Comparison of ENCODE assay signal across 17 cellular contexts in genomic region chr1:53334781-53335180, GRCh38. TPM values are rescaled to one million over a fixed set of nuclear protein-coding genes. Genes with fewer than 3 reads are reported as not detected.
A peak's percentile ranks its signal among the peaks of the same experiment; 100 is the strongest.
DNase-seq lines count a peak whose midpoint lies in the region; ATAC-seq and TF ChIP-seq lines count a peak whose summit lies in the region.
"Had no signal": no experiment of that assay in that cellular context is flagged by ENCODE, and none has a peak within 500 bp of the region (broad histone marks: within the 10 kb centered on the region; RNA-seq: fewer than 3 reads in every experiment).

No MANE protein-coding gene starts in this region.

- H3K9me3 Mint-ChIP-seq in dendritic cell treated with granulocyte-macrophage colony-stimulating factor and Interleukin-4, amounts not matched to agents 40 ng/mL and 50 ng/mL, for 4 days, result no peaks in the 10 kb centered on the region
- H3K9me3 Mint-ChIP-seq: stimulated activated naive CD8-positive, alpha-beta T cell treated with anti-CD3 and anti-CD28 coated beads, Interleukin-15, Interleukin-2, amounts not matched to agents 100 ng/mL and 50 ng/mL, for 24 hours had no signal

- H3K4me2 ChIP-seq in hepatocyte, result no peak overlapping the region
- H3K4me2 ChIP-seq: PC-9 had no signal

- ATAC-seq in Right ventricle myocardium inferior, result no peak
- ATAC-seq in heart right ventricle, result no peak
- ATAC-seq: pancreas had no signal

- H3K27me3 Mint-ChIP-seq in dendritic cell treated with granulocyte-macrophage colony-stimulating factor and Interleukin-4, amounts not matched to agents 40 ng/mL and 50 ng/mL, for 4 days, result no peaks in the 10 kb centered on the region
- H3K27me3 Mint-ChIP-seq: stimulated activated naive CD8-positive, alpha-beta T cell treated with anti-CD3 and anti-CD28 coated beads, Interleukin-15, Interleukin-2, amounts not matched to agents 100 ng/mL and 50 ng/mL, for 24 hours had no signal

- H3K36me3 Mint-ChIP-seq in dendritic cell treated with granulocyte-macrophage colony-stimulating factor and Interleukin-4, amounts not matched to agents 40 ng/mL and 50 ng/mL, for 4 days (ENCODE audit: low read depth), result no peaks in the 10 kb centered on the region

- no peak overlapping the region for H3K4me3 Mint-ChIP-seq in dendritic cell treated with granulocyte-macrophage colony-stimulating factor and Interleukin-4, amounts not matched to agents 40 ng/mL and 50 ng/mL, for 4 days
- H3K4me3 Mint-ChIP-seq: stimulated activated naive CD8-positive, alpha-beta T cell treated with anti-CD3 and anti-CD28 coated beads, Interleukin-15, Interleukin-2, amounts not matched to agents 100 ng/mL and 50 ng/mL, for 24 hours had no signal

- H3K9me2 ChIP-seq in hepatocyte (replicated peaks; ENCODE audit: insufficient read depth), result no peaks in the 10 kb centered on the region

- TF ChIP-seq CTCF in heart right ventricle (IDR thresholded peaks at IDR 0.05) (no peak), hepatocyte (IDR thresholded peaks at IDR 0.05; ENCODE audit: poor library complexity) (no peak)

- no peaks in the 10 kb centered on the region for H3K79me2 ChIP-seq in hepatocyte

- no peak overlapping the region for H3K4me3 ChIP-seq in heart right ventricle
- H3K4me3 ChIP-seq in hepatocyte, result no peak overlapping the region
- H3K4me3 ChIP-seq: left ventricle myocardium inferior, pancreas, PC-9, SK-N-MC had no signal

- no peaks in the 10 kb centered on the region for H4K20me1 ChIP-seq in hepatocyte (ENCODE audit: insufficient read depth, poor library complexity, severe bottlenecking)

- intact Hi-C loops in Right ventricle myocardium inferior (cut with DNase I) (no loop called here), heart right ventricle (cut with DNase I) (no loop called here)
- intact Hi-C loops in dendritic cell treated with granulocyte-macrophage colony-stimulating factor and Interleukin-4, amounts not matched to agents 40 ng/mL and 50 ng/mL, for 4 days (cut with micrococcal nuclease), result no loop called here

- H3K9me3 ChIP-seq in heart right ventricle (no peaks in the 10 kb centered on the region), hepatocyte (ENCODE audit: low read depth) (no peaks in the 10 kb centered on the region)
- H3K9me3 ChIP-seq: left ventricle myocardium inferior, pancreas had no signal

- no peak overlapping the region for H3K27ac ChIP-seq in heart right ventricle
- H3K27ac ChIP-seq in hepatocyte, result no peak overlapping the region
- H3K27ac ChIP-seq: left ventricle myocardium inferior, pancreas, PC-9, SK-N-MC had no signal

- no peak overlapping the region for H2AFZ ChIP-seq in hepatocyte
- H2AFZ ChIP-seq: PC-9 had no signal

- peaks cover 19% of the 10 kb centered on the region for H3K4me1 Mint-ChIP-seq in dendritic cell treated with granulocyte-macrophage colony-stimulating factor and Interleukin-4, amounts not matched to agents 40 ng/mL and 50 ng/mL, for 4 days (ENCODE audit: low read depth)

- H3K27ac Mint-ChIP-seq in dendritic cell treated with granulocyte-macrophage colony-stimulating factor and Interleukin-4, amounts not matched to agents 40 ng/mL and 50 ng/mL, for 4 days, result peak overlapping the region; percentile 52
- H3K27ac Mint-ChIP-seq: stimulated activated naive CD8-positive, alpha-beta T cell treated with anti-CD3 and anti-CD28 coated beads, Interleukin-15, Interleukin-2, amounts not matched to agents 100 ng/mL and 50 ng/mL, for 24 hours had no signal

- H3K4me1 ChIP-seq in heart right ventricle (no peaks in the 10 kb centered on the region), hepatocyte (ENCODE audit: insufficient read depth) (no peaks in the 10 kb centered on the region)
- H3K4me1 ChIP-seq: left ventricle myocardium inferior, pancreas had no signal

- in situ Hi-C loops in G401 (cut with HindIII; ENCODE audit: low sequenced_read_pairs), result no loop called here

- WGBS in heart right ventricle, 2 donors, result 69 to 75% methylated on average over 9 of the region's 9 CpGs
- 92% methylated on average over 9 of the region's 9 CpGs for WGBS in hepatocyte (ENCODE audit: low lambda C conversion rate, missing lambda C conversion rate)

- peaks cover 0 to 22% (median 13%) of the 10 kb centered on the region in 7 donors for H3K27me3 ChIP-seq in heart right ventricle
- H3K27me3 ChIP-seq in hepatocyte, result peaks cover 6% of the 10 kb centered on the region
- H3K27me3 ChIP-seq: pancreas had no signal

- H3K36me3 ChIP-seq in heart right ventricle (no peaks in the 10 kb centered on the region), hepatocyte (replicated peaks; ENCODE audit: insufficient read depth, low read depth) (no peaks in the 10 kb centered on the region)
- H3K36me3 ChIP-seq: left ventricle myocardium inferior, pancreas had no signal

- DNase-seq in Right ventricle myocardium inferior (ENCODE audit: missing footprints) (peak; percentile 17), heart right ventricle (no peak), NCI-H2029 (lab: John Stamatoyannopoulos, UW) (peak; percentile 69), hepatocyte (ENCODE audit: low spot score) (no peak), SK-N-DZ (ENCODE audit: low spot score) (no peak), G401 (ENCODE audit: low spot score) (no peak), KG1 (lab: John Stamatoyannopoulos, UW) (no peak)
- DNase-seq: caudate nucleus, DMS 273 treated with DMSO at 0.1 percent for 48 hours, left ventricle myocardium inferior, NCI-H187, NCI-H526 treated with DMSO at 0.1 percent for 48 hours, pancreas, PC-9 had no signal

RNA-seq across cellular contexts. Expression of gene LRP8, which starts 6.9 kb away (rescaled TPM):
- total RNA-seq in Right ventricle myocardium inferior (1.2 TPM), heart right ventricle (1 to 10 TPM; 1.7 to 4.7 (median 2.3) TPM), hepatocyte (2.6 and 2.7 TPM in 2 replicates)
- polyA plus RNA-seq in heart right ventricle (1 to 10 TPM in 1 of 2 donors, under 1 TPM in 1; 0.37 to 1.1 TPM), hepatocyte (2.1 and 2.4 TPM in 2 replicates)
- 12.7 and 13.1 TPM in 2 replicates for polyA plus RNA-seq in SK-N-DZ (2014; cell fraction: cytosol; rRNA removed)
- 25.9 and 38.3 TPM in 2 replicates for polyA plus RNA-seq in SK-N-DZ (2014; cell fraction: nucleus; rRNA removed)
- total RNA-seq in G401 (2014; rRNA removed; shearing (Covaris generic)), result 7.0 and 8.0 TPM in 2 replicates

Comparison
In these comparisons a context has a peak if more than half of its experiments do, and no peak if none do; other contexts are left out.
1. DNase-seq: peak in Right ventricle myocardium inferior (single experiment) and NCI-H2029 (single experiment); none in heart right ventricle (0 of 2), hepatocyte (single experiment), SK-N-DZ (single experiment), G401 (single experiment) and KG1 (single experiment).